9 cellular contexts compared by ENCODE assay signal in the genomic region with DNA sequence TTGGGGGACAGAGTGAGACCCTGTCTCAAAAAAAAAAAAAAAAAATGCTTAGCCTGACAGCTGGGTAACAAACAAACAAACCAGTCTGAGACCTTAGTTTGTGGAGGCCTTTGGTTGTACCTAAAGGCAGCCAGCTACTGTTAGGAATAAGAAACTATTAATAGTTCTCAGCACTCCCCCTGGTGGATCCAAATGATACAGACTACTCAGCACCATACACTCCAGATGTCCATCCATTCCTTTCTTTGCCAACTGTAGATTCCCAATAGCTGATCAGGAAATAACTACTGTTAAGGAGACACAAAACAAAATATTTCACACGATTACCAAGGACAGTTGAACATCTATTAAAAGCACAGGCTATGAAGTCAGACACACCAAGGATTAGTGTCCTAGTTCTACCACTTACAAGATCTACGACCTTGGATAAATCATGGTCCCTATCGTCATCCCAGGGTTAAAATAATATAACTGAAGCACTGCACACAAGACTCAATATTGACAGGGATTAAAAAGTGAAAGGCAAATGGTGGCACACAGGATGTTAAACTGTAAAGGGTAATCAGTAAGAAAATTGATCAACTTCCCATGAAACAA. TPM values are rescaled to one million over a fixed set of nuclear protein-coding genes. Genes with fewer than 3 reads are reported as not detected.
DNase-seq lines count a peak whose midpoint lies in the region; ATAC-seq and TF ChIP-seq lines count a peak whose summit lies in the region.
"Had no signal": no experiment of that assay in that cellular context is flagged by ENCODE, and none has a peak within 500 bp of the region (broad histone marks: within the 10 kb centered on the region; RNA-seq: fewer than 3 reads in every experiment).

No MANE protein-coding gene starts in this region.

- no peak overlapping the region for H3K27ac ChIP-seq in KMS-11

- H3K4me2 ChIP-seq in KMS-11, result no peak overlapping the region

- H3K79me2 ChIP-seq in KMS-11 (ENCODE audit: insufficient read depth, low read depth), result no peaks in the 10 kb centered on the region

- H3K27me3 Mint-ChIP-seq in Caco-2 (ENCODE audit: insufficient read depth, unreplicated experiment) (no peaks in the 10 kb centered on the region), naive B cell (no peaks in the 10 kb centered on the region)

- peak; percentile 79 to 86 for TF ChIP-seq CTCF in Caco-2 (IDR thresholded peaks at IDR 0.05; ENCODE audit: insufficient read depth in 1 of 2, low read depth in 1 of 2, low read length in 1 of 2, severe bottlenecking in 1 of 2, unreplicated experiment in 1 of 2)
- peak; percentile 58 for TF ChIP-seq CTCF in KMS-11 (conservative IDR thresholded peaks at IDR 0.05; ENCODE audit: low read depth, low read length)
- TF ChIP-seq CTCF in epithelial cell of proximal tubule (conservative IDR thresholded peaks at IDR 0.05; ENCODE audit: low read depth, low read length), result peak; percentile 80

- CTCF ChIA-PET in Caco-2 (lab: Charles Lee), result interaction anchor here (0.6 to 2.2 kb wide), 18 partner anchors 10 to 1209 kb away, joined by 3 to 30 read pairs (median 4); partner anchors contain the start of gene ZW10

- BruUV-seq in Caco-2 (replicated peaks; lab: Mats Ljungman, UMichigan), result no TSS peak

- intact Hi-C loops in Caco-2 (cut with micrococcal nuclease; ENCODE audit: unreplicated experiment), result loop anchor here (1.0 kb wide), 2 partner anchors 23 to 491 kb away; partner anchors contain the start of gene ZW10

- no peak overlapping the region for H3K9ac ChIP-seq in KMS-11

- ATAC-seq in GM19023 (IDR thresholded peaks at IDR 0.05; ENCODE audit: unreplicated experiment) (peak; percentile 60), naive B cell (ENCODE audit: low read depth in 2 of 2) (peak in 1 of 2 donors; percentile 66), HG03460 (IDR thresholded peaks at IDR 0.05; ENCODE audit: unreplicated experiment) (no peak), HG02885 (IDR thresholded peaks at IDR 0.05; ENCODE audit: poor library complexity, unreplicated experiment) (no peak)

- H3K27me3 ChIP-seq in Caco-2 (replicated peaks; ENCODE audit: control insufficient read depth, insufficient read depth, low read length), result no peaks in the 10 kb centered on the region
- H3K27me3 ChIP-seq in KMS-11 (ENCODE audit: insufficient read depth, low read depth), result no peaks in the 10 kb centered on the region

- H3K4me3 ChIP-seq in Caco-2 (ENCODE audit: low read depth, low read length), result no peak overlapping the region
- no peak overlapping the region for H3K4me3 ChIP-seq in KMS-11 (IDR thresholded peaks at IDR 0.05; ENCODE audit: insufficient read depth, low read depth, low read length)
- no peak overlapping the region for H3K4me3 ChIP-seq in epithelial cell of proximal tubule (ENCODE audit: low read depth, low read length)

- H3K36me3 Mint-ChIP-seq in Caco-2 (ENCODE audit: insufficient read depth, unreplicated experiment) (peaks cover 36% of the 10 kb centered on the region), naive B cell (peaks cover 0 to 17% of the 10 kb centered on the region in 2 donors)

- POLR2A ChIA-PET in Caco-2 (lab: Charles Lee), result interaction anchor here (0.6 kb wide), 1 partner anchor 105 kb away, joined by 6 read pairs; no protein-coding TSS in a partner anchor

- H3K27ac Mint-ChIP-seq in Caco-2 (ENCODE audit: unreplicated experiment), result no peak overlapping the region
- H3K27ac Mint-ChIP-seq in naive B cell, result peak overlapping the region in 1 of 6 donors; percentile 34

- H3K9me3 Mint-ChIP-seq in Caco-2 (ENCODE audit: unreplicated experiment) (no peaks in the 10 kb centered on the region), naive B cell (peaks cover 0 to 3% (median 0%) of the 10 kb centered on the region in 7 donors)

- peak; percentile 48 to 70 for DNase-seq in Caco-2
- peak; percentile 54 for DNase-seq in RPMI7951 (ENCODE audit: low read depth)
- no peak for DNase-seq in epithelial cell of proximal tubule (ENCODE audit: low read depth)
- DNase-seq in naive B cell, result peak; percentile 10

- no peaks in the 10 kb centered on the region for H4K20me1 ChIP-seq in KMS-11 (ENCODE audit: insufficient read depth)

- H3K4me3 Mint-ChIP-seq in Caco-2 (ENCODE audit: unreplicated experiment) (no peak overlapping the region), naive B cell (no peak overlapping the region)

- H3K4me1 Mint-ChIP-seq in Caco-2 (ENCODE audit: low read depth, unreplicated experiment) (no peaks in the 10 kb centered on the region), naive B cell (no peaks in the 10 kb centered on the region)

- H2AFZ ChIP-seq in KMS-11 (ENCODE audit: low read depth), result no peak overlapping the region

- no peaks in the 10 kb centered on the region for H3K4me1 ChIP-seq in Caco-2
- no peaks in the 10 kb centered on the region for H3K4me1 ChIP-seq in KMS-11 (ENCODE audit: low read depth, poor library complexity, severe bottlenecking)

- H3K36me3 ChIP-seq in Caco-2 (ENCODE audit: control insufficient read depth, insufficient read depth, low read length), result no peaks in the 10 kb centered on the region
- H3K36me3 ChIP-seq in KMS-11 (ENCODE audit: insufficient read depth), result no peaks in the 10 kb centered on the region

- no peaks in the 10 kb centered on the region for H3K9me3 ChIP-seq in Caco-2

RNA-seq across cellular contexts. Expression of gene CLDN25, which starts 17.2 kb away (rescaled TPM):
- not detected in 2 replicates for total RNA-seq in Caco-2 (2022)
- not detected in 2 replicates for total RNA-seq in RPMI7951 (2014; rRNA removed; shearing (Covaris generic))
- total RNA-seq in epithelial cell of proximal tubule, result not detected in 2 replicates
- polyA plus RNA-seq in naive B cell (ENCODE audit: low read depth in 6 of 6), result not detected
- total RNA-seq: T-helper 1 cell treated with Interleukin-12 subunit alpha and Interleukin-12 subunit beta and Interleukin-4 antibody, amounts not matched to agents 30 ng/mL and 1 ng/mL, for 36 hours had no signal

RNA-seq across cellular contexts. Expression of gene ZW10, which starts 23.3 kb away (rescaled TPM):
- 43.1 and 44.0 TPM in 2 replicates for total RNA-seq in Caco-2 (2022)
- total RNA-seq in RPMI7951 (2014; rRNA removed; shearing (Covaris generic)), result 39.4 and 46.1 TPM in 2 replicates
- total RNA-seq in epithelial cell of proximal tubule, result 16.3 and 25.7 TPM in 2 replicates
- polyA plus RNA-seq in naive B cell (ENCODE audit: low read depth in 6 of 6), result 10 to 100 TPM; 15.7 to 21.4 (median 17.1) TPM
